In genomic region chr1:68197891-68198290, GRCh38 we compare ENCODE assay signal across 12 cellular contexts. TPM values are rescaled to one million over a fixed set of nuclear protein-coding genes. Genes with fewer than 3 reads are reported as not detected.
DNase-seq lines count a peak whose midpoint lies in the region; ATAC-seq, FAIRE-seq and TF ChIP-seq lines count a peak whose summit lies in the region.
"Had no signal": no experiment of that assay in that cellular context is flagged by ENCODE, and none has a peak within 500 bp of the region (broad histone marks: within the 10 kb centered on the region; RNA-seq: fewer than 3 reads in every experiment).

No MANE protein-coding gene starts in this region.

- H3K9me3 ChIP-seq in pancreas (no peaks in the 10 kb centered on the region), aorta (ENCODE audit: control insufficient read depth, low read length) (no peaks in the 10 kb centered on the region)

- FAIRE-seq in pancreas (lab: Jason Lieb, UNC), result no peak
- FAIRE-seq in GM19239 (lab: Jason Lieb, UNC), result no peak

- 21 to 31% methylated on average over 1 of the region's 1 CpG for WGBS in pancreas, 2 donors
- 59 to 65% methylated on average over 1 of the region's 1 CpG for WGBS in aorta, 2 donors

- H3K27me3 ChIP-seq in pancreas (no peaks in the 10 kb centered on the region), aorta (ENCODE audit: control insufficient read depth in 1 of 2, insufficient read depth in 2 of 2, low read length in 1 of 2) (no peaks in the 10 kb centered on the region)

- H3K27ac ChIP-seq in epithelial cell of prostate (peak overlapping the region; percentile 80), pancreas (peak overlapping the region; percentile 36 to 79 (median 58)), aorta (ENCODE audit: low read depth in 1 of 2, low read length in 2 of 2) (no peak overlapping the region)

- H3K4me1 ChIP-seq in pancreas (peaks cover 41 to 61% (median 56%) of the 10 kb centered on the region in 3 donors), aorta (ENCODE audit: control insufficient read depth in 1 of 2, insufficient read depth in 2 of 2, low read length in 2 of 2) (peaks cover 2 to 10% of the 10 kb centered on the region in 2 donors)

- DNase-seq in H4 (ENCODE audit: low spot score) (peak; percentile 49), NCI-H345 treated with DMSO at 0.1 percent for 48 hours (lab: John Stamatoyannopoulos, UW; ENCODE audit: unreplicated experiment) (peak; percentile 34), epithelial cell of prostate (ENCODE audit: low read depth, low spot score) (peak; percentile 90), pancreas (peak in 2 of 6 donors; percentile 20 to 39), aorta (no peak), GM19239 (ENCODE audit: insufficient read length, low spot score) (no peak), germinal center (ENCODE audit: low spot score) (no peak)
- DNase-seq in stimulated activated CD4-positive, alpha-beta T cell treated with anti-CD3 and anti-CD28 coated beads, Interleukin-15, amount 100 ng/mL, for 24 hours, result no peak
- DNase-seq: DMS 273 treated with DMSO at 0.1 percent for 48 hours, MV-4-11 had no signal

- peak; percentile 94 to 96 (median 95) for ATAC-seq in pancreas
- ATAC-seq in aorta (ENCODE audit: low FRiP score), result no peak
- ATAC-seq: natural killer cell treated with Interleukin-12 subunit alpha and Interleukin-12 subunit beta and Interleukin-15 and Interleukin-18, amount 100 ng/mL, for 72 hours had no signal

- no peaks in the 10 kb centered on the region for H3K36me3 ChIP-seq in pancreas
- H3K36me3 ChIP-seq in aorta (ENCODE audit: control insufficient read depth in 1 of 2, insufficient read depth in 2 of 2, low read length in 1 of 2), result peaks cover 0 to 2% of the 10 kb centered on the region in 2 donors

- intact Hi-C loops in pancreas (cut with DNase I), result no loop called here
- intact Hi-C loops in aorta (cut with DNase I), result loop anchor here in 1 of 2 donors (5.0 kb wide), 1 partner anchor 34 kb away; the partner anchor contains the start of gene WLS

- no peak overlapping the region for H3K4me3 ChIP-seq in pancreas
- H3K4me3 ChIP-seq in aorta (ENCODE audit: low read length in 2 of 2), result no peak overlapping the region

- TF ChIP-seq CTCF in pancreas (IDR thresholded peaks at IDR 0.05), result no peak

RNA-seq across cellular contexts. Expression of gene WLS, which starts 34.4 kb away (rescaled TPM):
- 139 and 151 TPM in 2 replicates for total RNA-seq in H4 (2014; rRNA removed; shearing (Covaris generic))
- 100 to 1,000 TPM in 1 of 6 donors, 10 to 100 TPM in 5; 58.3 to 121 (median 77.8) TPM for total RNA-seq in pancreas
- 10 to 100 TPM; 32.5 to 42.5 TPM for polyA plus RNA-seq in pancreas
- total RNA-seq in aorta, result 10 to 100 TPM; 47.3 to 81.5 TPM
- polyA plus RNA-seq in aorta, result 10 to 100 TPM; 29.9 to 56.3 TPM
- total RNA-seq: activated T-helper 2 cell treated with anti-CD3 and anti-CD28 coated beads, Interferon-gamma antibody, Interleukin-2, Interleukin-4, amounts not matched to agents 10 μg/mL and 5 μg/mL and 100 μg/mL, durations not matched to agents 14 hours and 24 hours and 36 hours; natural killer cell treated with Interleukin-12 subunit alpha and Interleukin-12 subunit beta and Interleukin-15 and Interleukin-18, amount 100 ng/mL, for 72 hours had no signal

Comparison
In these comparisons a context has a peak if more than half of its experiments do, and no peak if none do; other contexts are left out.
1. DNase-seq: peak in H4 (single experiment), NCI-H345 treated with DMSO at 0.1 percent for 48 hours (single experiment) and epithelial cell of prostate (single experiment); none in aorta (0 of 2), stimulated activated CD4-positive, alpha-beta T cell treated with anti-CD3 and anti-CD28 coated beads, Interleukin-15, amount 100 ng/mL, for 24 hours (single experiment), GM19239 (single experiment) and germinal center (single experiment).
2. H3K27ac ChIP-seq: peak in epithelial cell of prostate (single experiment) and pancreas (4 of 4); none in aorta (0 of 2).